Comparison of ENCODE assay signal across 1 cellular context in genomic region chr12:4956054-4956453, GRCh38.
TF ChIP-seq lines count a peak whose summit lies in the region.

No MANE protein-coding gene starts in this region.

TF ChIP-seq in SK-N-SH treated with all-trans-retinoic acid at 6 μM for 48 hours, 23 proteins besides CTCF, POLR2A, EP300 and RAD21 (continued from another document):
- TF ChIP-seq, protein P1, sequence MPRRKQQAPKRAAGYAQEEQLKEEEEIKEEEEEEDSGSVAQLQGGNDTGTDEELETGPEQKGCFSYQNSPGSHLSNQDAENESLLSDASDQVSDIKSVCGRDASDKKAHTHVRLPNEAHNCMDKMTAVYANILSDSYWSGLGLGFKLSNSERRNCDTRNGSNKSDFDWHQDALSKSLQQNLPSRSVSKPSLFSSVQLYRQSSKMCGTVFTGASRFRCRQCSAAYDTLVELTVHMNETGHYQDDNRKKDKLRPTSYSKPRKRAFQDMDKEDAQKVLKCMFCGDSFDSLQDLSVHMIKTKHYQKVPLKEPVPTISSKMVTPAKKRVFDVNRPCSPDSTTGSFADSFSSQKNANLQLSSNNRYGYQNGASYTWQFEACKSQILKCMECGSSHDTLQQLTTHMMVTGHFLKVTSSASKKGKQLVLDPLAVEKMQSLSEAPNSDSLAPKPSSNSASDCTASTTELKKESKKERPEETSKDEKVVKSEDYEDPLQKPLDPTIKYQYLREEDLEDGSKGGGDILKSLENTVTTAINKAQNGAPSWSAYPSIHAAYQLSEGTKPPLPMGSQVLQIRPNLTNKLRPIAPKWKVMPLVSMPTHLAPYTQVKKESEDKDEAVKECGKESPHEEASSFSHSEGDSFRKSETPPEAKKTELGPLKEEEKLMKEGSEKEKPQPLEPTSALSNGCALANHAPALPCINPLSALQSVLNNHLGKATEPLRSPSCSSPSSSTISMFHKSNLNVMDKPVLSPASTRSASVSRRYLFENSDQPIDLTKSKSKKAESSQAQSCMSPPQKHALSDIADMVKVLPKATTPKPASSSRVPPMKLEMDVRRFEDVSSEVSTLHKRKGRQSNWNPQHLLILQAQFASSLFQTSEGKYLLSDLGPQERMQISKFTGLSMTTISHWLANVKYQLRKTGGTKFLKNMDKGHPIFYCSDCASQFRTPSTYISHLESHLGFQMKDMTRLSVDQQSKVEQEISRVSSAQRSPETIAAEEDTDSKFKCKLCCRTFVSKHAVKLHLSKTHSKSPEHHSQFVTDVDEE (CRISPR knock-in tag; IDR thresholded peaks at IDR 0.05): no peak
- TF ChIP-seq, protein P2, sequence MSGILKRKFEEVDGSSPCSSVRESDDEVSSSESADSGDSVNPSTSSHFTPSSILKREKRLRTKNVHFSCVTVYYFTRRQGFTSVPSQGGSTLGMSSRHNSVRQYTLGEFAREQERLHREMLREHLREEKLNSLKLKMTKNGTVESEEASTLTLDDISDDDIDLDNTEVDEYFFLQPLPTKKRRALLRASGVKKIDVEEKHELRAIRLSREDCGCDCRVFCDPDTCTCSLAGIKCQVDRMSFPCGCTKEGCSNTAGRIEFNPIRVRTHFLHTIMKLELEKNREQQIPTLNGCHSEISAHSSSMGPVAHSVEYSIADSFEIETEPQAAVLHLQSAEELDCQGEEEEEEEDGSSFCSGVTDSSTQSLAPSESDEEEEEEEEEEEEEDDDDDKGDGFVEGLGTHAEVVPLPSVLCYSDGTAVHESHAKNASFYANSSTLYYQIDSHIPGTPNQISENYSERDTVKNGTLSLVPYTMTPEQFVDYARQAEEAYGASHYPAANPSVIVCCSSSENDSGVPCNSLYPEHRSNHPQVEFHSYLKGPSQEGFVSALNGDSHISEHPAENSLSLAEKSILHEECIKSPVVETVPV (CRISPR knock-in tag; IDR thresholded peaks at IDR 0.05): no peak
- TF ChIP-seq CSDC2 (CRISPR knock-in tag; IDR thresholded peaks at IDR 0.05): no peak
TF ChIP-seq in SK-N-SH treated with all-trans-retinoic acid at 6 μM for 48 hours: peak in this region for 0.
